ENCODE assay signal across 1 cellular context in the genomic region with DNA sequence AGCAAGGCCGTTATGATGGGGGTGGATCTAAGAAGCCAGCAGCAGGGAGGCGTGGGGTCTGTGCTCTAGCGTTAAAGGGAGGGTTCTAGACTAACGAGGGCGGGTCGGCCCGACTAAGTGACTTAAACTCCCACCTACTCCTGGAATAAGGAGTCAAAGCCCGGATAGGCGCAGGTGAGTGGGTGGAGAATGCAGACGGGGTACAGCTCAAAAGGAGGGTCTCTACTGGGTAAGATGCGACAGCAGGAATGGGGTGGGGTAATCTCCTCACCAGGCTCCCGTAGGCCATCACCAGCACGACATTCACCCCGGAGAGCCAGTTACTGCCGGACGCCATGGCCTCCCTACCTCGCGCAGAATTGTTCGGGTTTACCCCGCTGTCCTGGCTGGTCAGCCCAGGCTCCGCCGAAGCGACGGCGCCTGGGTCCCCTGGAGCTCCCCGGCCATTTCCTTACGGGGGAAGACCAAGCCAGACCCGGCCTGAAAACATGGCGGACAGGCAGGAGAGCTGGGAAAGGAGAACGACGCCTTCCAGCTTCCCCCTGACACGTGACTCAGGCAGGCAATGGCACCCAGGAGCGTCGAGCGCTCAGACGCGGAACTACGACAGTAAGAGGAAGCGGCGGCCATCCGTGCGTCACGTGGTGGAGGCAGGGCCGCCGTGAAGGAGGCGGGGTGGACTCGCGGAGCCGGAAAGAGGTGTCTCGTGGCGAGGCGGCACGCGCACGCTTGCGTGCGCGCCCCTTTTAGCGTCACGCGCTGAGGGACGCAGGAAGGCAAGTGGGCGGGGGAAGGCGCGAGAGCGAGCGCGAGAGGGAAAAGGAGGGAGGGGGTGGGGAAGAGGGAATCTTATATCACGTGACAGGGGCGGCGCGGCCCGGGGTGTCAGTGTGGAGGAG.
TF ChIP-seq lines count a peak whose summit lies in the region.

A gene with protein sequence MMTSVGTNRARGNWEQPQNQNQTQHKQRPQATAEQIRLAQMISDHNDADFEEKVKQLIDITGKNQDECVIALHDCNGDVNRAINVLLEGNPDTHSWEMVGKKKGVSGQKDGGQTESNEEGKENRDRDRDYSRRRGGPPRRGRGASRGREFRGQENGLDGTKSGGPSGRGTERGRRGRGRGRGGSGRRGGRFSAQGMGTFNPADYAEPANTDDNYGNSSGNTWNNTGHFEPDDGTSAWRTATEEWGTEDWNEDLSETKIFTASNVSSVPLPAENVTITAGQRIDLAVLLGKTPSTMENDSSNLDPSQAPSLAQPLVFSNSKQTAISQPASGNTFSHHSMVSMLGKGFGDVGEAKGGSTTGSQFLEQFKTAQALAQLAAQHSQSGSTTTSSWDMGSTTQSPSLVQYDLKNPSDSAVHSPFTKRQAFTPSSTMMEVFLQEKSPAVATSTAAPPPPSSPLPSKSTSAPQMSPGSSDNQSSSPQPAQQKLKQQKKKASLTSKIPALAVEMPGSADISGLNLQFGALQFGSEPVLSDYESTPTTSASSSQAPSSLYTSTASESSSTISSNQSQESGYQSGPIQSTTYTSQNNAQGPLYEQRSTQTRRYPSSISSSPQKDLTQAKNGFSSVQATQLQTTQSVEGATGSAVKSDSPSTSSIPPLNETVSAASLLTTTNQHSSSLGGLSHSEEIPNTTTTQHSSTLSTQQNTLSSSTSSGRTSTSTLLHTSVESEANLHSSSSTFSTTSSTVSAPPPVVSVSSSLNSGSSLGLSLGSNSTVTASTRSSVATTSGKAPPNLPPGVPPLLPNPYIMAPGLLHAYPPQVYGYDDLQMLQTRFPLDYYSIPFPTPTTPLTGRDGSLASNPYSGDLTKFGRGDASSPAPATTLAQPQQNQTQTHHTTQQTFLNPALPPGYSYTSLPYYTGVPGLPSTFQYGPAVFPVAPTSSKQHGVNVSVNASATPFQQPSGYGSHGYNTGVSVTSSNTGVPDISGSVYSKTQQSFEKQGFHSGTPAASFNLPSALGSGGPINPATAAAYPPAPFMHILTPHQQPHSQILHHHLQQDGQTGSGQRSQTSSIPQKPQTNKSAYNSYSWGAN (plus strand): TSS at position 885 of the 899 bp plus-strand sequence. CDS start 4,169 bp downstream, outside the sequence.

TF ChIP-seq in HepG2, 621 proteins besides CTCF, POLR2A, EP300 and RAD21 (continued from another document and continues in another):
- TF ChIP-seq, protein P1, sequence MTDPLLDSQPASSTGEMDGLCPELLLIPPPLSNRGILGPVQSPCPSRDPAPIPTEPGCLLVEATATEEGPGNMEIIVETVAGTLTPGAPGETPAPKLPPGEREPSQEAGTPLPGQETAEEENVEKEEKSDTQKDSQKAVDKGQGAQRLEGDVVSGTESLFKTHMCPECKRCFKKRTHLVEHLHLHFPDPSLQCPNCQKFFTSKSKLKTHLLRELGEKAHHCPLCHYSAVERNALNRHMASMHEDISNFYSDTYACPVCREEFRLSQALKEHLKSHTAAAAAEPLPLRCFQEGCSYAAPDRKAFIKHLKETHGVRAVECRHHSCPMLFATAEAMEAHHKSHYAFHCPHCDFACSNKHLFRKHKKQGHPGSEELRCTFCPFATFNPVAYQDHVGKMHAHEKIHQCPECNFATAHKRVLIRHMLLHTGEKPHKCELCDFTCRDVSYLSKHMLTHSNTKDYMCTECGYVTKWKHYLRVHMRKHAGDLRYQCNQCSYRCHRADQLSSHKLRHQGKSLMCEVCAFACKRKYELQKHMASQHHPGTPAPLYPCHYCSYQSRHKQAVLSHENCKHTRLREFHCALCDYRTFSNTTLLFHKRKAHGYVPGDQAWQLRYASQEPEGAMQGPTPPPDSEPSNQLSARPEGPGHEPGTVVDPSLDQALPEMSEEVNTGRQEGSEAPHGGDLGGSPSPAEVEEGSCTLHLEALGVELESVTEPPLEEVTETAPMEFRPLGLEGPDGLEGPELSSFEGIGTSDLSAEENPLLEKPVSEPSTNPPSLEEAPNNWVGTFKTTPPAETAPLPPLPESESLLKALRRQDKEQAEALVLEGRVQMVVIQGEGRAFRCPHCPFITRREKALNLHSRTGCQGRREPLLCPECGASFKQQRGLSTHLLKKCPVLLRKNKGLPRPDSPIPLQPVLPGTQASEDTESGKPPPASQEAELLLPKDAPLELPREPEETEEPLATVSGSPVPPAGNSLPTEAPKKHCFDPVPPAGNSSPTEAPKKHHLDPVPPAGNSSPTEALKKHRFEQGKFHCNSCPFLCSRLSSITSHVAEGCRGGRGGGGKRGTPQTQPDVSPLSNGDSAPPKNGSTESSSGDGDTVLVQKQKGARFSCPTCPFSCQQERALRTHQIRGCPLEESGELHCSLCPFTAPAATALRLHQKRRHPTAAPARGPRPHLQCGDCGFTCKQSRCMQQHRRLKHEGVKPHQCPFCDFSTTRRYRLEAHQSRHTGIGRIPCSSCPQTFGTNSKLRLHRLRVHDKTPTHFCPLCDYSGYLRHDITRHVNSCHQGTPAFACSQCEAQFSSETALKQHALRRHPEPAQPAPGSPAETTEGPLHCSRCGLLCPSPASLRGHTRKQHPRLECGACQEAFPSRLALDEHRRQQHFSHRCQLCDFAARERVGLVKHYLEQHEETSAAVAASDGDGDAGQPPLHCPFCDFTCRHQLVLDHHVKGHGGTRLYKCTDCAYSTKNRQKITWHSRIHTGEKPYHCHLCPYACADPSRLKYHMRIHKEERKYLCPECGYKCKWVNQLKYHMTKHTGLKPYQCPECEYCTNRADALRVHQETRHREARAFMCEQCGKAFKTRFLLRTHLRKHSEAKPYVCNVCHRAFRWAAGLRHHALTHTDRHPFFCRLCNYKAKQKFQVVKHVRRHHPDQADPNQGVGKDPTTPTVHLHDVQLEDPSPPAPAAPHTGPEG (CRISPR knock-in tag; IDR thresholded peaks at IDR 0.05), result peak; percentile 66; the same call in 1 of the 2 replicates
- TF ChIP-seq ZNF629 (CRISPR knock-in tag; conservative IDR thresholded peaks at IDR 0.05), result peak; percentile 40
- no peak for TF ChIP-seq SIX4 (CRISPR knock-in tag; IDR thresholded peaks at IDR 0.05)
- TF ChIP-seq ZNF230 (CRISPR knock-in tag; IDR thresholded peaks at IDR 0.05), result 0 out of 2 replicates have a peak, but pooled peaks have one; percentile 29
- 0 out of 2 replicates have a peak, but pooled peaks have one; percentile 61 for TF ChIP-seq MYNN (CRISPR knock-in tag; IDR thresholded peaks at IDR 0.05; ENCODE audit: low read depth)
- peak; percentile 83 for TF ChIP-seq ASH2L (IDR thresholded peaks at IDR 0.05; ENCODE audit: insufficient read length, low read depth, low read length)
- peak; percentile 98 for TF ChIP-seq YEATS4 (CRISPR knock-in tag; IDR thresholded peaks at IDR 0.05; ENCODE audit: borderline replicate concordance)
- TF ChIP-seq, protein P2, sequence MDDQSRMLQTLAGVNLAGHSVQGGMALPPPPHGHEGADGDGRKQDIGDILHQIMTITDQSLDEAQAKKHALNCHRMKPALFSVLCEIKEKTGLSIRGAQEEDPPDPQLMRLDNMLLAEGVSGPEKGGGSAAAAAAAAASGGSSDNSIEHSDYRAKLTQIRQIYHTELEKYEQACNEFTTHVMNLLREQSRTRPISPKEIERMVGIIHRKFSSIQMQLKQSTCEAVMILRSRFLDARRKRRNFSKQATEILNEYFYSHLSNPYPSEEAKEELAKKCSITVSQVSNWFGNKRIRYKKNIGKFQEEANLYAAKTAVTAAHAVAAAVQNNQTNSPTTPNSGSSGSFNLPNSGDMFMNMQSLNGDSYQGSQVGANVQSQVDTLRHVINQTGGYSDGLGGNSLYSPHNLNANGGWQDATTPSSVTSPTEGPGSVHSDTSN (CRISPR knock-in tag; IDR thresholded peaks at IDR 0.05; ENCODE audit: borderline replicate concordance), result peak; percentile 74; the same call in 1 of the 2 replicates
- 0 out of 2 replicates have a peak, but pooled peaks have one; percentile 66 for TF ChIP-seq RXRB (CRISPR knock-in tag; IDR thresholded peaks at IDR 0.05; ENCODE audit: borderline replicate concordance)
- TF ChIP-seq FLYWCH1 (CRISPR knock-in tag; IDR thresholded peaks at IDR 0.05), result peak; percentile 85; the same call in 1 of the 2 replicates
- 0 out of 2 replicates have a peak, but pooled peaks have one; percentile 54 for TF ChIP-seq RELA (CRISPR knock-in tag; IDR thresholded peaks at IDR 0.05)
- TF ChIP-seq MXI1 (IDR thresholded peaks at IDR 0.05; ENCODE audit: borderline replicate concordance, low read depth, low read length), result peak; percentile 92; the same call in 1 of the 3 replicates
- no peak for TF ChIP-seq MAFF (IDR thresholded peaks at IDR 0.05; ENCODE audit: low read depth, low read length)
- TF ChIP-seq BHLHE40 (IDR thresholded peaks at IDR 0.05; ENCODE audit: low read length), result peak; percentile 90
- TF ChIP-seq SMAD3 (CRISPR knock-in tag; IDR thresholded peaks at IDR 0.05), result peak; percentile 50
- TF ChIP-seq, protein P3, sequence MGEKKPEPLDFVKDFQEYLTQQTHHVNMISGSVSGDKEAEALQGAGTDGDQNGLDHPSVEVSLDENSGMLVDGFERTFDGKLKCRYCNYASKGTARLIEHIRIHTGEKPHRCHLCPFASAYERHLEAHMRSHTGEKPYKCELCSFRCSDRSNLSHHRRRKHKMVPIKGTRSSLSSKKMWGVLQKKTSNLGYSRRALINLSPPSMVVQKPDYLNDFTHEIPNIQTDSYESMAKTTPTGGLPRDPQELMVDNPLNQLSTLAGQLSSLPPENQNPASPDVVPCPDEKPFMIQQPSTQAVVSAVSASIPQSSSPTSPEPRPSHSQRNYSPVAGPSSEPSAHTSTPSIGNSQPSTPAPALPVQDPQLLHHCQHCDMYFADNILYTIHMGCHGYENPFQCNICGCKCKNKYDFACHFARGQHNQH (CRISPR knock-in tag; IDR thresholded peaks at IDR 0.05), result peak; percentile 89
- 0 out of 2 replicates have a peak, but pooled peaks have one; percentile 29 for TF ChIP-seq ZNF589 (CRISPR knock-in tag; conservative IDR thresholded peaks at IDR 0.05)
- TF ChIP-seq, protein P4, sequence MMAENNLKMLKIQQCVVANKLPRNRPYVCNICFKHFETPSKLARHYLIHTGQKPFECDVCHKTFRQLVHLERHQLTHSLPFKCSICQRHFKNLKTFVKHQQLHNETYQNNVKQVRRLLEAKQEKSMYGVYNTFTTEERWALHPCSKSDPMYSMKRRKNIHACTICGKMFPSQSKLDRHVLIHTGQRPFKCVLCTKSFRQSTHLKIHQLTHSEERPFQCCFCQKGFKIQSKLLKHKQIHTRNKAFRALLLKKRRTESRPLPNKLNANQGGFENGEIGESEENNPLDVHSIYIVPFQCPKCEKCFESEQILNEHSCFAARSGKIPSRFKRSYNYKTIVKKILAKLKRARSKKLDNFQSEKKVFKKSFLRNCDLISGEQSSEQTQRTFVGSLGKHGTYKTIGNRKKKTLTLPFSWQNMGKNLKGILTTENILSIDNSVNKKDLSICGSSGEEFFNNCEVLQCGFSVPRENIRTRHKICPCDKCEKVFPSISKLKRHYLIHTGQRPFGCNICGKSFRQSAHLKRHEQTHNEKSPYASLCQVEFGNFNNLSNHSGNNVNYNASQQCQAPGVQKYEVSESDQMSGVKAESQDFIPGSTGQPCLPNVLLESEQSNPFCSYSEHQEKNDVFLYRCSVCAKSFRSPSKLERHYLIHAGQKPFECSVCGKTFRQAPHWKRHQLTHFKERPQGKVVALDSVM (CRISPR knock-in tag; IDR thresholded peaks at IDR 0.05), result peak; percentile 65; the same call in 1 of the 2 replicates
- no peak for TF ChIP-seq ZNF383 (CRISPR knock-in tag; IDR thresholded peaks at IDR 0.05; ENCODE audit: borderline replicate concordance)
- TF ChIP-seq ATF1 (CRISPR knock-in tag; IDR thresholded peaks at IDR 0.05), result 0 out of 2 replicates have a peak, but pooled peaks have one; percentile 63
- TF ChIP-seq GABPA (IDR thresholded peaks at IDR 0.05; ENCODE audit: low read depth, low read length), result peak; percentile 67
- TF ChIP-seq GABPA (CRISPR knock-in tag; IDR thresholded peaks at IDR 0.05; ENCODE audit: low read depth), result peak; percentile 89
- TF ChIP-seq, protein P5, sequence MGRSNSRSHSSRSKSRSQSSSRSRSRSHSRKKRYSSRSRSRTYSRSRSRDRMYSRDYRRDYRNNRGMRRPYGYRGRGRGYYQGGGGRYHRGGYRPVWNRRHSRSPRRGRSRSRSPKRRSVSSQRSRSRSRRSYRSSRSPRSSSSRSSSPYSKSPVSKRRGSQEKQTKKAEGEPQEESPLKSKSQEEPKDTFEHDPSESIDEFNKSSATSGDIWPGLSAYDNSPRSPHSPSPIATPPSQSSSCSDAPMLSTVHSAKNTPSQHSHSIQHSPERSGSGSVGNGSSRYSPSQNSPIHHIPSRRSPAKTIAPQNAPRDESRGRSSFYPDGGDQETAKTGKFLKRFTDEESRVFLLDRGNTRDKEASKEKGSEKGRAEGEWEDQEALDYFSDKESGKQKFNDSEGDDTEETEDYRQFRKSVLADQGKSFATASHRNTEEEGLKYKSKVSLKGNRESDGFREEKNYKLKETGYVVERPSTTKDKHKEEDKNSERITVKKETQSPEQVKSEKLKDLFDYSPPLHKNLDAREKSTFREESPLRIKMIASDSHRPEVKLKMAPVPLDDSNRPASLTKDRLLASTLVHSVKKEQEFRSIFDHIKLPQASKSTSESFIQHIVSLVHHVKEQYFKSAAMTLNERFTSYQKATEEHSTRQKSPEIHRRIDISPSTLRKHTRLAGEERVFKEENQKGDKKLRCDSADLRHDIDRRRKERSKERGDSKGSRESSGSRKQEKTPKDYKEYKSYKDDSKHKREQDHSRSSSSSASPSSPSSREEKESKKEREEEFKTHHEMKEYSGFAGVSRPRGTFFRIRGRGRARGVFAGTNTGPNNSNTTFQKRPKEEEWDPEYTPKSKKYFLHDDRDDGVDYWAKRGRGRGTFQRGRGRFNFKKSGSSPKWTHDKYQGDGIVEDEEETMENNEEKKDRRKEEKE (IDR thresholded peaks at IDR 0.05), result no peak
- TF ChIP-seq MEIS1 (CRISPR knock-in tag; IDR thresholded peaks at IDR 0.05; ENCODE audit: borderline replicate concordance), result no peak; the same call in 1 of the 2 replicates
- TF ChIP-seq, protein P6, sequence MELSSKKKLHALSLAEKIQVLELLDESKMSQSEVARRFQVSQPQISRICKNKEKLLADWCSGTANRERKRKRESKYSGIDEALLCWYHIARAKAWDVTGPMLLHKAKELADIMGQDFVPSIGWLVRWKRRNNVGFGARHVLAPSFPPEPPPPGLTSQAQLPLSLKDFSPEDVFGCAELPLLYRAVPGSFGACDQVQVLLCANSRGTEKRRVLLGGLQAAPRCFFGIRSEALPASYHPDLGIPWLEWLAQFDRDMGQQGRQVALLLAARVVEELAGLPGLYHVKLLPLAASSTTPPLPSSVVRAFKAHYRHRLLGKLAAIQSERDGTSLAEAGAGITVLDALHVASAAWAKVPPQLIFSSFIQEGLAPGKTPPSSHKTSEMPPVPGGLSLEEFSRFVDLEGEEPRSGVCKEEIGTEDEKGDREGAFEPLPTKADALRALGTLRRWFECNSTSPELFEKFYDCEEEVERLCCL (CRISPR knock-in tag; IDR thresholded peaks at IDR 0.05; ENCODE audit: borderline replicate concordance), result peak; percentile 24; the same call in 1 of the 2 replicates
- TF ChIP-seq, protein P7, sequence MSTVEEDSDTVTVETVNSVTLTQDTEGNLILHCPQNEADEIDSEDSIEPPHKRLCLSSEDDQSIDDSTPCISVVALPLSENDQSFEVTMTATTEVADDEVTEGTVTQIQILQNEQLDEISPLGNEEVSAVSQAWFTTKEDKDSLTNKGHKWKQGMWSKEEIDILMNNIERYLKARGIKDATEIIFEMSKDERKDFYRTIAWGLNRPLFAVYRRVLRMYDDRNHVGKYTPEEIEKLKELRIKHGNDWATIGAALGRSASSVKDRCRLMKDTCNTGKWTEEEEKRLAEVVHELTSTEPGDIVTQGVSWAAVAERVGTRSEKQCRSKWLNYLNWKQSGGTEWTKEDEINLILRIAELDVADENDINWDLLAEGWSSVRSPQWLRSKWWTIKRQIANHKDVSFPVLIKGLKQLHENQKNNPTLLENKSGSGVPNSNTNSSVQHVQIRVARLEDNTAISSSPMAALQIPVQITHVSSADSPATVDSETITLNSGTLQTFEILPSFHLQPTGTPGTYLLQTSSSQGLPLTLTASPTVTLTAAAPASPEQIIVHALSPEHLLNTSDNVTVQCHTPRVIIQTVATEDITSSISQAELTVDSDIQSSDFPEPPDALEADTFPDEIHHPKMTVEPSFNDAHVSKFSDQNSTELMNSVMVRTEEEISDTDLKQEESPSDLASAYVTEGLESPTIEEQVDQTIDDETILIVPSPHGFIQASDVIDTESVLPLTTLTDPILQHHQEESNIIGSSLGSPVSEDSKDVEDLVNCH (CRISPR knock-in tag; IDR thresholded peaks at IDR 0.05), result no peak
- TF ChIP-seq ZNF746 (CRISPR knock-in tag; IDR thresholded peaks at IDR 0.05), result peak; percentile 43; the same call in 1 of the 2 replicates
